ENCODE assay signal across 17 cellular contexts in genomic region chr2:130581491-130581890, GRCh38. TPM values are rescaled to one million over a fixed set of nuclear protein-coding genes. Genes with fewer than 3 reads are reported as not detected.
"Had no signal": no experiment of that assay in that cellular context is flagged by ENCODE, and none has a peak within 500 bp of the region (broad histone marks: within the 10 kb centered on the region; RNA-seq: fewer than 3 reads in every experiment).

No MANE protein-coding gene starts in this region.

RNA-seq across cellular contexts. Expression of gene CFC1, which starts 17.9 kb away (rescaled TPM):
- total RNA-seq: dermis microvascular lymphatic vessel endothelial cell, esophagus mucosa, fibroblast of lung, foreskin keratinocyte, kidney epithelial cell, left lung, lower leg skin, mesothelial cell of epicardium, osteoblast, psoas muscle, renal cortical epithelial cell, thyroid gland had no signal
- polyA plus RNA-seq: fibroblast of lung, foreskin keratinocyte, psoas muscle had no signal

RNA-seq across cellular contexts. Expression of gene POTEJ, which starts 29.7 kb away (rescaled TPM):
- total RNA-seq: esophagus mucosa, fibroblast of lung, foreskin keratinocyte, gastroesophageal sphincter, kidney epithelial cell, left cardiac atrium, left lung, lower leg skin, mesothelial cell of epicardium, osteoblast, psoas muscle, renal cortical epithelial cell, temporal lobe had no signal
- polyA plus RNA-seq: fibroblast of lung, foreskin keratinocyte, heart left ventricle, hepatocyte, psoas muscle had no signal
